In the genomic region with DNA sequence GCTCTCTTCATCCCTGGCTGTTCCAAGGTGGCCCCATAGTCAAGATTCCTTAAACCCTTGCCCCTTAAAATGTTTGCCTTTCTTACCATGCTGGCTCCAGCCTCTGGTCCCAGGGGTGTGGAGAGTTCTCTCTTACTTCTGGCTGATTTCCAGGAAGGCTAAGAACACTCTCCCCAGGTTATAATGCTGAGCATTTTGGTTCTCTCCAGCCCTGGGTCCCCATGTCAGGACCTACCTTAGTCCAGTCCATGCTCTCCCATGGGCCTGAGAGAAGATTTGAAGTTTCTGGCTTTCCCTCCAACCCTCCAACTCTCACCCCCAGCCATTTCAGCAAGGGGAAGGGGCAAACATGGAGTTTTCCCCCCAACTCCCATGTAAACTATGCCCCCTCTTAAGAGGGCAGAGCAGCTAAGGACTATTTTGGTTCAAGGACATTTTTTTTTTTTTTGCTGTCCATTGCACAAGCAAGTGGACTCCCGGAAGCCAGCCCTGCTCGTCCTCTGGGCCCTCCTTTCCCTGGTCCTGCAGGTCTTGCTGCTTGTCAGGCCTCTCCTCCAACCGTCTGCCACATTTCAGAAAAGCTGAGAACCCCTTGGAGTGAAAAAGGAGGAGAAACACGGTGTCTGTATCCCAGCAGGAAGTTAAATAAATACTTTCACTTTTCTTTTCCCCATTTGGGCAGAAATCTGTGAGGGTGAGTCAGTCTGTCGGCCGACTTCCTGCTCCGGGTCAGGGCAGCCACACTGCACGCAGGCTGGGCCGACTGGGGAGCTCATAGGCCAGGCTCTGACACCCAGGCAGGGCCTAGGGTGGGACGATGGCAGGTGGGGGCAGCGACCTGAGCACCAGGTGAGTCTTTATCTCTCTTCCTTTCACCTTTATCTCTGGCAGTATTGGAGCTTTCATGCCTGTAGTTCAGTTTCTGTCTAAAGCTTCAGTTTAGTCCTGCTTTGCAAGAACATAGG, we compare ENCODE assay signal across 8 cellular contexts. TPM values are rescaled to one million over a fixed set of nuclear protein-coding genes. Genes with fewer than 3 reads are reported as not detected.
A peak's percentile ranks its signal among the peaks of the same experiment; 100 is the strongest.
DNase-seq lines count a peak whose midpoint lies in the region; ATAC-seq and TF ChIP-seq lines count a peak whose summit lies in the region.

SP140L (plus strand) TSS at position 741 of the 965 bp plus-strand sequence; CDS start at position 818, 77 bp downstream.

- H3K27ac ChIP-seq in lung (ENCODE audit: low read depth in 1 of 2, low read length in 1 of 2) = peak within 1 kb of the TSS; percentile 90 to 94

- 2 to 5% methylated on average over 11 of the region's 11 CpGs for WGBS in lung, 2 donors

- H3K4me1 Mint-ChIP-seq in central memory CD8-positive, alpha-beta T cell = peaks cover 70% of the 10 kb centered on the region

- ATAC-seq in GM21786 (IDR thresholded peaks at IDR 0.05; ENCODE audit: unreplicated experiment) (peak; percentile 90), lung (ENCODE audit: insufficient read depth, low FRiP score) (peak; percentile 95)
- ATAC-seq in central memory CD8-positive, alpha-beta T cell (replicated peaks; ENCODE audit: extremely low read depth, poor library complexity, severe bottlenecking) = peak; percentile 100

- H3K27me3 Mint-ChIP-seq in central memory CD8-positive, alpha-beta T cell = no peaks in the 10 kb centered on the region

- peaks cover 0 to 10% of the 10 kb centered on the region in 2 donors for H3K9me3 ChIP-seq in lung (ENCODE audit: control insufficient read depth in 2 of 2, insufficient read depth in 1 of 2, low read length in 1 of 2)

- TF ChIP-seq CTCF in lung (IDR thresholded peaks at IDR 0.05; ENCODE audit: control extremely low read depth, extremely low read depth) = no peak

- H3K27me3 ChIP-seq in lung (ENCODE audit: control insufficient read depth, insufficient read depth) = no peaks in the 10 kb centered on the region

- DNase-seq in EH (ENCODE audit: low read depth) = peak; percentile 90
- DNase-seq in LHCN-M2 (ENCODE audit: low read depth) = peak; percentile 83
- peak; percentile 39 to 67 (median 55) for DNase-seq in activated CD4-positive, CD25-positive, alpha-beta regulatory T cell (lab: John Stamatoyannopoulos, UW)
- peak; percentile 51 to 64 for DNase-seq in central memory CD8-positive, alpha-beta T cell (ENCODE audit: low spot score in 2 of 2)
- DNase-seq in lung (ENCODE audit: low spot score) = peak; percentile 79
- peak; percentile 54 for DNase-seq in stimulated activated CD8-positive, alpha-beta memory T cell treated with anti-CD3 and anti-CD28 coated beads, Interleukin-15, amount 100 ng/mL, for 1 hour (ENCODE audit: low read depth)
- DNase-seq in NCI-H510A treated with DMSO at 0.1 percent for 48 hours (lab: John Stamatoyannopoulos, UW) = no peak

- no peaks in the 10 kb centered on the region for H3K9me3 Mint-ChIP-seq in central memory CD8-positive, alpha-beta T cell

- H3K4me3 ChIP-seq in lung = peak within 1 kb of the TSS; percentile 58

- peak within 1 kb of the TSS; percentile 98 for H3K4me3 Mint-ChIP-seq in central memory CD8-positive, alpha-beta T cell

- H3K4me1 ChIP-seq in lung (ENCODE audit: control insufficient read depth in 2 of 2, insufficient read depth in 2 of 2, low read length in 2 of 2) = peaks cover 6% of the 10 kb centered on the region in 2 donors

- H3K36me3 Mint-ChIP-seq in central memory CD8-positive, alpha-beta T cell (ENCODE audit: insufficient read depth) = peaks cover 30% of the 10 kb centered on the region

- peak within 1 kb of the TSS; percentile 98 for H3K27ac Mint-ChIP-seq in central memory CD8-positive, alpha-beta T cell (ENCODE audit: low read depth)

- no peaks in the 10 kb centered on the region for H3K36me3 ChIP-seq in lung (ENCODE audit: control insufficient read depth in 2 of 2, insufficient read depth in 2 of 2, low read length in 2 of 2)

RNA-seq across cellular contexts. Expression of gene SP140L, which starts in this region (rescaled TPM):
- total RNA-seq in LHCN-M2 (2014; rRNA removed) (10.8 and 25.4 TPM in 2 replicates), lung (10 to 100 TPM; 19.0 to 30.3 TPM)
- polyA plus RNA-seq in LHCN-M2 (2012) = 14.2 TPM
- 10 to 100 TPM; 15.2 to 15.8 TPM for polyA plus RNA-seq in lung
